ENCODE assay signal across 12 cellular contexts in genomic region chr15:79965836-79966630, GRCh38. TPM values are rescaled to one million over a fixed set of nuclear protein-coding genes. Genes with fewer than 3 reads are reported as not detected.
DNase-seq lines count a peak whose midpoint lies in the region; ATAC-seq, FAIRE-seq and TF ChIP-seq lines count a peak whose summit lies in the region.
"Had no signal": no experiment of that assay in that cellular context is flagged by ENCODE, and none has a peak within 500 bp of the region (broad histone marks: within the 10 kb centered on the region; RNA-seq: fewer than 3 reads in every experiment).

No MANE protein-coding gene starts in this region.

- peak; percentile 88 for FAIRE-seq in GM19239 (lab: Jason Lieb, UNC)

- H3K4me1 Mint-ChIP-seq in activated CD8-positive, alpha-beta T cell treated with anti-CD3 and anti-CD28 coated beads for 36 hours (ENCODE audit: low read depth), result peaks cover 52% of the 10 kb centered on the region
- peaks cover 47% of the 10 kb centered on the region for H3K4me1 Mint-ChIP-seq in memory B cell

- peak overlapping the region; percentile 96 for H3K4me3 Mint-ChIP-seq in activated CD8-positive, alpha-beta T cell treated with anti-CD3 and anti-CD28 coated beads for 36 hours
- peak overlapping the region; percentile 82 for H3K4me3 Mint-ChIP-seq in memory B cell

- no peaks in the 10 kb centered on the region for H3K27me3 Mint-ChIP-seq in activated CD8-positive, alpha-beta T cell treated with anti-CD3 and anti-CD28 coated beads for 36 hours
- no peaks in the 10 kb centered on the region for H3K27me3 Mint-ChIP-seq in memory B cell

- H3K9me3 Mint-ChIP-seq in activated CD8-positive, alpha-beta T cell treated with anti-CD3 and anti-CD28 coated beads for 36 hours, result peaks cover 2% of the 10 kb centered on the region
- peaks cover 5% of the 10 kb centered on the region for H3K9me3 Mint-ChIP-seq in memory B cell

- H3K36me3 Mint-ChIP-seq in activated CD8-positive, alpha-beta T cell treated with anti-CD3 and anti-CD28 coated beads for 36 hours (ENCODE audit: low read depth), result peaks cover 55% of the 10 kb centered on the region
- H3K36me3 Mint-ChIP-seq in memory B cell, result peaks cover 17% of the 10 kb centered on the region

- DNase-seq in EH (ENCODE audit: low read depth) (peak; percentile 19), GM19239 (ENCODE audit: insufficient read length, low spot score) (no peak), memory B cell (ENCODE audit: low spot score in 2 of 2) (no peak), Ammon's horn (ENCODE audit: low spot score) (no peak), DMS79 treated with DMSO at 0.1 percent for 48 hours (lab: John Stamatoyannopoulos, UW) (no peak), medulla oblongata (ENCODE audit: extremely low spot score) (no peak), retina (no peak)
- no peak for DNase-seq in activated CD8-positive, alpha-beta T cell treated with anti-CD3 and anti-CD28 coated beads for 36 hours
- DNase-seq: aorta; NCI-H187; RPMI8226; stimulated activated CD4-positive, alpha-beta T cell treated with anti-CD3 and anti-CD28 coated beads, Interleukin-15, amount 100 ng/mL, for 24 hours had no signal

- intact Hi-C loops in activated CD8-positive, alpha-beta T cell treated with anti-CD3 and anti-CD28 coated beads for 36 hours (cut with micrococcal nuclease), result loop anchor here (2.0 to 10.0 kb wide), 3 partner anchors 69 to 1349 kb away; partner anchors contain the start of genes MTHFS and ZFAND6

- POLR2A ChIA-PET in activated CD8-positive, alpha-beta T cell treated with anti-CD3 and anti-CD28 coated beads for 36 hours (lab: Charles Lee), result interaction anchor here (0.9 to 3.8 kb wide), 4 partner anchors 12 to 70 kb away, joined by 3 to 38 read pairs (median 14); partner anchors contain the start of gene MTHFS

- CTCF ChIA-PET in activated CD8-positive, alpha-beta T cell treated with anti-CD3 and anti-CD28 coated beads for 36 hours (lab: Charles Lee), result interaction anchor here (0.9 kb wide), 1 partner anchor 71 kb away, joined by 3 read pairs; no protein-coding TSS in a partner anchor

- peak; percentile 41 for ATAC-seq in activated CD8-positive, alpha-beta T cell treated with anti-CD3 and anti-CD28 coated beads for 36 hours
- peak; percentile 44 for ATAC-seq in memory B cell (ENCODE audit: low read depth)

- no peak for TF ChIP-seq CTCF in activated CD8-positive, alpha-beta T cell treated with anti-CD3 and anti-CD28 coated beads for 36 hours (IDR thresholded peaks at IDR 0.05)

- H3K27ac Mint-ChIP-seq in activated CD8-positive, alpha-beta T cell treated with anti-CD3 and anti-CD28 coated beads for 36 hours, result peak overlapping the region; percentile 97
- H3K27ac Mint-ChIP-seq in memory B cell, result peak overlapping the region; percentile 94

RNA-seq across cellular contexts. Expression of gene BCL2A1, which starts 5.0 kb away (rescaled TPM):
- total RNA-seq in activated CD8-positive, alpha-beta T cell treated with anti-CD3 and anti-CD28 coated beads for 36 hours, result 10 to 100 TPM; 47.1 to 47.9 TPM
